Comparison of ENCODE assay signal across 8 cellular contexts in genomic region chrX:149504915-149505651, GRCh38. TPM values are rescaled to one million over a fixed set of nuclear protein-coding genes. Genes with fewer than 3 reads are reported as not detected.
DNase-seq lines count a peak whose midpoint lies in the region; ATAC-seq and TF ChIP-seq lines count a peak whose summit lies in the region.

Gene IDS (minus strand): TSS chrX:149505306. CDS start chrX:149505137, 169 bp downstream.

- H3K27ac ChIP-seq in IMR-90 (ENCODE audit: insufficient read depth, low read length) (peak within 1 kb of the TSS; percentile 72), epithelial cell of prostate (peak within 1 kb of the TSS; percentile 76)

- peak within 1 kb of the TSS; percentile 54 for H3K14ac ChIP-seq in IMR-90 (replicated peaks; ENCODE audit: low read depth, low read length)

- peak within 1 kb of the TSS; percentile 76 for H2BK5ac ChIP-seq in IMR-90 (ENCODE audit: low read depth, low read length, poor library complexity, severe bottlenecking)

- H2BK120ac ChIP-seq in IMR-90 (ENCODE audit: low read depth, low read length), result no peak within 1 kb of the TSS; the same call in 1 of the 2 replicates

- H2AFZ ChIP-seq in IMR-90 (replicated peaks; ENCODE audit: low read length, poor library complexity), result peak within 1 kb of the TSS; percentile 90

- 0 out of 2 replicates have a peak within 1 kb of the TSS, but pooled peaks have one; percentile 57 for H2BK20ac ChIP-seq in IMR-90 (ENCODE audit: low read depth, low read length)

- H2AK9ac ChIP-seq in IMR-90 (replicated peaks; ENCODE audit: low read depth, low read length, poor library complexity), result peak within 1 kb of the TSS; percentile 91

- no peak for TF ChIP-seq RAD21 in IMR-90 (IDR thresholded peaks at IDR 0.05; ENCODE audit: low read length)

- H3K9ac ChIP-seq in IMR-90 (ENCODE audit: low read depth, low read length), result peak within 1 kb of the TSS; percentile 90

- intact Hi-C loops in IMR-90 (cut with micrococcal nuclease), result no loop called here

- no peak within 1 kb of the TSS for H3K18ac ChIP-seq in IMR-90 (ENCODE audit: low read depth, low read length)

- peak; percentile 96 for TF ChIP-seq POLR2A in IMR-90 (IDR thresholded peaks at IDR 0.05; ENCODE audit: low read depth, low read length)

- H2BK15ac ChIP-seq in IMR-90 (ENCODE audit: low read depth, low read length), result no peak within 1 kb of the TSS

- H3K4me3 ChIP-seq in IMR-90 (ENCODE audit: insufficient read depth, low read depth, low read length), result peak within 1 kb of the TSS; percentile 80

- H2AK5ac ChIP-seq in IMR-90 (ENCODE audit: low read depth, low read length), result peak within 1 kb of the TSS; percentile 38

- H3K4ac ChIP-seq in IMR-90 (ENCODE audit: low read depth, low read length), result peak within 1 kb of the TSS; percentile 85

- peak within 1 kb of the TSS; percentile 69; the same call in 1 of the 2 replicates for H4K5ac ChIP-seq in IMR-90 (ENCODE audit: low read depth, low read length)

- CTCF ChIA-PET in IMR-90 (lab: Yijun Ruan, JAX), result interaction anchor here (0.5 to 1.5 kb wide), 2 partner anchors 8 to 104 kb away, joined by 4 to 5 read pairs; no protein-coding TSS in a partner anchor

- DNase-seq in DMS114 treated with DMSO at 0.1 percent for 48 hours (lab: John Stamatoyannopoulos, UW; ENCODE audit: unreplicated experiment) (peak; percentile 37), IMR-90 (peak; percentile 83), OCI-M2 (lab: John Stamatoyannopoulos, UW; ENCODE audit: unreplicated experiment) (peak; percentile 3), activated T-cell treated with anti-CD3 and anti-CD28 coated beads for 48 hours (ENCODE audit: low read depth) (peak; percentile 81), epithelial cell of prostate (ENCODE audit: low read depth, low spot score) (peak; percentile 40), mucosa of gallbladder (ENCODE audit: low spot score) (peak; percentile 86)
- DNase-seq in stimulated activated CD8-positive, alpha-beta memory T cell treated with anti-CD3 and anti-CD28 coated beads, Interleukin-4, amount 100 ng/mL, for 24 hours (ENCODE audit: low read depth), result peak; percentile 76

- dilution Hi-C loops in IMR-90 (cut with HindIII; ENCODE audit: low sequenced_read_pairs, unreplicated experiment), result no loop called here

- H3K56ac ChIP-seq in IMR-90 (ENCODE audit: extremely low read depth, insufficient read depth, low read length), result peak within 1 kb of the TSS; percentile 16; the same call in 1 of the 2 replicates

- H3K27me3 ChIP-seq in IMR-90 (ENCODE audit: control insufficient read depth, insufficient read depth, low read length), result peaks cover 8% of the 10 kb centered on the region

- ATAC-seq in GM21528 (IDR thresholded peaks at IDR 0.05; ENCODE audit: low FRiP score, unreplicated experiment) (peak; percentile 74), IMR-90 (ENCODE audit: low read depth) (peak; percentile 97)

- H3K4me1 ChIP-seq in IMR-90 (ENCODE audit: control insufficient read depth, insufficient read depth, low read length), result peaks cover 3% of the 10 kb centered on the region

- H4K91ac ChIP-seq in IMR-90 (ENCODE audit: insufficient read depth, low read depth, low read length), result peak within 1 kb of the TSS; percentile 61

- H3K4me2 ChIP-seq in IMR-90 (ENCODE audit: low read depth, low read length), result peak within 1 kb of the TSS; percentile 85

- POLR2A ChIA-PET in IMR-90 (lab: Charles Lee; ENCODE audit: unreplicated experiment), result no interaction called here

- H3K36me3 ChIP-seq in IMR-90 (ENCODE audit: control insufficient read depth, insufficient read depth, low read length), result peaks cover 7% of the 10 kb centered on the region; the same call in 1 of the 2 replicates

- peak within 1 kb of the TSS; percentile 77 to 81; a peak in 2 of 4 replicates for H4K8ac ChIP-seq in IMR-90 (ENCODE audit: low read depth in 2 of 2, low read length in 2 of 2)

- H3K9me1 ChIP-seq in IMR-90 (ENCODE audit: insufficient read depth, low read length), result peaks cover 3% of the 10 kb centered on the region; the same call in 1 of the 2 replicates

- no TSS peak for BruUV-seq in IMR-90 (replicated peaks; lab: Mats Ljungman, UMichigan)

- no peaks in the 10 kb centered on the region for H4K20me1 ChIP-seq in IMR-90 (ENCODE audit: insufficient read depth, low read length)

- H3K79me1 ChIP-seq in IMR-90 (ENCODE audit: low read depth in 1 of 2, low read length in 2 of 2), result peaks cover 7 to 14% of the 10 kb centered on the region in 2 experiments; a peak in 3 of 4 replicates

- no peaks in the 10 kb centered on the region for H3K9me3 ChIP-seq in IMR-90 (ENCODE audit: control insufficient read depth, insufficient read depth, low read length)

- peak within 1 kb of the TSS; percentile 52; the same call in 1 of the 2 replicates for H3K23ac ChIP-seq in IMR-90 (ENCODE audit: low read depth, low read length)

- TF ChIP-seq CTCF in IMR-90 (conservative IDR thresholded peaks at IDR 0.05; ENCODE audit: low read depth, low read length), result no peak

- in situ Hi-C loops in IMR-90 (cut with MboI; ENCODE audit: low sequenced_read_pairs), result loop anchor here (25.0 kb wide), 1 partner anchor 1232 kb away; no protein-coding TSS in a partner anchor

- 30% methylated on average over 39 of the region's 54 CpGs; no CpG with 5 or more reads in 1 of the 2 experiments for WGBS in IMR-90 (ENCODE audit: extremely low coverage in 2 of 2, insufficient read length in 1 of 2), 2 experiments

TF ChIP-seq in IMR-90, 13 proteins besides CTCF, POLR2A, EP300 and RAD21:
- TF ChIP-seq MAZ (IDR thresholded peaks at IDR 0.05; ENCODE audit: borderline replicate concordance, low read depth, low read length), result peak; percentile 68; the same call in 1 of the 2 replicates
- TF ChIP-seq RFX5 (IDR thresholded peaks at IDR 0.05; ENCODE audit: low read depth, low read length), result no peak

RNA-seq across cellular contexts. Expression of gene IDS, which starts in this region (rescaled TPM):
- 22.8 and 26.3 TPM in 2 replicates for total RNA-seq in IMR-90 (2012; rRNA removed)
- polyA plus RNA-seq in IMR-90 (2012; rRNA removed), result 56.9 and 62.7 TPM in 2 replicates
- 46.3 and 52.4 TPM in 2 replicates for polyA plus RNA-seq in IMR-90 (2012; cell fraction: cytosol; rRNA removed)
- 64.6 and 81.5 TPM in 2 replicates for polyA plus RNA-seq in IMR-90 (2012; cell fraction: nucleus; rRNA removed; ENCODE audit: low replicate concordance)
- 55.4 TPM for total RNA-seq in mucosa of gallbladder

Comparison
In these comparisons a context has a peak if more than half of its experiments do, and no peak if none do; other contexts are left out.
1. Peak in every context shown above with its lines: DNase-seq, ATAC-seq, H3K4me3 ChIP-seq and H3K27ac ChIP-seq.
2. DNase-seq: peak in every context shown above with its lines; median percentile 86 in mucosa of gallbladder; 83 in IMR-90; 81 in activated T-cell treated with anti-CD3 and anti-CD28 coated beads for 48 hours; 76 in stimulated activated CD8-positive, alpha-beta memory T cell treated with anti-CD3 and anti-CD28 coated beads, Interleukin-4, amount 100 ng/mL, for 24 hours; 40 in epithelial cell of prostate; 37 in DMS114 treated with DMSO at 0.1 percent for 48 hours; 3 in OCI-M2.